Comparison of ENCODE assay signal across 1 cellular context in genomic region chr1:56074357-56074717, GRCh38.
TF ChIP-seq lines count a peak whose summit lies in the region.

No MANE protein-coding gene starts in this region.

TF ChIP-seq in liver, 16 proteins besides CTCF, POLR2A, EP300 and RAD21:
- peak in 1 of 2 donors; percentile 24 for TF ChIP-seq RXRA (IDR thresholded peaks at IDR 0.05)
- no peak for TF ChIP-seq YY1 (IDR thresholded peaks at IDR 0.05)
- peak; percentile 11 for TF ChIP-seq NR2F2 (IDR thresholded peaks at IDR 0.05)
